9 cellular contexts compared by ENCODE assay signal in genomic region chr19:3057275-3057714, GRCh38. TPM values are rescaled to one million over a fixed set of nuclear protein-coding genes. Genes with fewer than 3 reads are reported as not detected.
A peak's percentile ranks its signal among the peaks of the same experiment; 100 is the strongest.
DNase-seq lines count a peak whose midpoint lies in the region; ATAC-seq and TF ChIP-seq lines count a peak whose summit lies in the region.
"Had no signal": no experiment of that assay in that cellular context is flagged by ENCODE, and none has a peak within 500 bp of the region (broad histone marks: within the 10 kb centered on the region; RNA-seq: fewer than 3 reads in every experiment).

No MANE protein-coding gene starts in this region.

- H3K4me1 ChIP-seq in right lobe of liver (peaks cover 0 to 16% (median 7%) of the 10 kb centered on the region in 4 donors), thymus (ENCODE audit: control insufficient read depth, insufficient read depth, low read length) (peaks cover 28% of the 10 kb centered on the region), OCI-LY7 (ENCODE audit: insufficient read depth, low read length, poor library complexity, severe bottlenecking) (peaks cover 16% of the 10 kb centered on the region)

- POLR2A ChIA-PET in OCI-LY7 (lab: Charles Lee): no interaction called here

- TF ChIP-seq CTCF in right lobe of liver (IDR thresholded peaks at IDR 0.05) (peak in 1 of 4 donors; percentile 4), GM13976 (IDR thresholded peaks at IDR 0.05; ENCODE audit: borderline replicate concordance, control extremely low read depth, extremely low read depth, insufficient read depth, missing control alignments) (no peak), OCI-LY7 (conservative IDR thresholded peaks at IDR 0.05; ENCODE audit: low read length) (no peak)

- H2AFZ ChIP-seq in OCI-LY7 (ENCODE audit: low read length): no peak overlapping the region

- peaks cover 0 to 32% (median 12%) of the 10 kb centered on the region in 4 donors for H3K36me3 ChIP-seq in right lobe of liver
- H3K36me3 ChIP-seq in thymus (ENCODE audit: control insufficient read depth, insufficient read depth): peaks cover 66% of the 10 kb centered on the region
- peaks cover 86% of the 10 kb centered on the region for H3K36me3 ChIP-seq in OCI-LY7 (ENCODE audit: insufficient read depth, low read length)

- H3K79me2 ChIP-seq in OCI-LY7 (ENCODE audit: insufficient read depth, low read depth, low read length): peaks cover 33% of the 10 kb centered on the region; the same call in 1 of the 2 replicates

- H3K9me3 ChIP-seq in right lobe of liver (no peaks in the 10 kb centered on the region), thymus (ENCODE audit: control insufficient read depth) (no peaks in the 10 kb centered on the region), OCI-LY7 (ENCODE audit: low read length) (no peaks in the 10 kb centered on the region)

- no peak for TF ChIP-seq POLR2A in right lobe of liver (IDR thresholded peaks at IDR 0.05)

- WGBS in right lobe of liver (ENCODE audit: insufficient coverage, low coverage, low lambda C conversion rate, missing lambda C conversion rate): 10% methylated on average over 16 of the region's 26 CpGs
- 95% methylated on average over 26 of the region's 26 CpGs for WGBS in thymus

- intact Hi-C loops in right lobe of liver (cut with DNase I): no loop called here
- intact Hi-C loops in OCI-LY7 (cut with micrococcal nuclease; ENCODE audit: unreplicated experiment): no loop called here

- BruUV-seq in OCI-LY7 (replicated peaks; lab: Mats Ljungman, UMichigan): no TSS peak

- H3K9me2 ChIP-seq in OCI-LY7 (ENCODE audit: insufficient read depth, low read length): no peaks in the 10 kb centered on the region

- H3K4me3 ChIP-seq in right lobe of liver: no peak overlapping the region
- H3K4me3 ChIP-seq in thymus (ENCODE audit: low read length): no peak overlapping the region
- no peak overlapping the region for H3K4me3 ChIP-seq in OCI-LY7 (ENCODE audit: low read depth, low read length, poor library complexity, severe bottlenecking)

- no peak overlapping the region for H3K27ac ChIP-seq in caudate nucleus (ENCODE audit: low read depth, low read length)
- H3K27ac ChIP-seq in right lobe of liver: peak overlapping the region; percentile 18 to 26 (median 22)
- H3K27ac ChIP-seq in thymus (ENCODE audit: low read depth): peak overlapping the region; percentile 68
- no peak overlapping the region for H3K27ac ChIP-seq in OCI-LY7 (ENCODE audit: low read depth, low read length, poor library complexity, severe bottlenecking)

- peaks cover 4% of the 10 kb centered on the region; the same call in 1 of the 2 replicates for H4K20me1 ChIP-seq in OCI-LY7 (ENCODE audit: insufficient read depth, low read length)

- CTCF ChIA-PET in OCI-LY7 (lab: Charles Lee; ENCODE audit: unreplicated experiment): no interaction called here

- peak; percentile 83 to 86 (median 86) for ATAC-seq in right lobe of liver

- DNase-seq in NCI-H1092 treated with DMSO at 0.1 percent for 48 hours (lab: John Stamatoyannopoulos, UW) (peak; percentile 92), caudate nucleus (lab: John Stamatoyannopoulos, UW) (peak in 53 of 61 donors; percentile 6 to 99 (median 51)), right lobe of liver (peak; percentile 87 to 94 (median 91)), NCI-H128 (lab: John Stamatoyannopoulos, UW; ENCODE audit: unreplicated experiment) (no peak), GM13976 (ENCODE audit: low spot score) (no peak), OCI-LY7 (ENCODE audit: low spot score) (no peak), SKM-1 treated with dmso at 0.1 percent for 144 hours (lab: John Stamatoyannopoulos, UW; ENCODE audit: unreplicated experiment) (no peak)

- H3K27me3 ChIP-seq in right lobe of liver: no peaks in the 10 kb centered on the region
- H3K27me3 ChIP-seq in thymus (ENCODE audit: control insufficient read depth, insufficient read depth): no peaks in the 10 kb centered on the region

- no peak overlapping the region for H3K4me2 ChIP-seq in OCI-LY7 (ENCODE audit: low read length)

- in situ Hi-C loops in GM13976 (cut with MboI; ENCODE audit: low sequenced_read_pairs, unreplicated experiment): no loop called here

RNA-seq across cellular contexts. Expression of gene TLE5, which starts 5.0 kb away (rescaled TPM):
- total RNA-seq in right lobe of liver: 100 to 1,000 TPM; 119 to 198 (median 152) TPM
- polyA plus RNA-seq in thymus: 540 TPM
- 424 and 448 TPM in 2 replicates for total RNA-seq in OCI-LY7 (2014; rRNA removed; shearing (Covaris generic))
- 376 and 463 TPM in 2 replicates for total RNA-seq in OCI-LY7 (2022)

RNA-seq across cellular contexts. Expression of gene TLE2, which starts 28.2 kb away (rescaled TPM):
- total RNA-seq in right lobe of liver: 10 to 100 TPM in 2 of 6 experiments, 1 to 10 TPM in 4; 6.1 to 20.6 (median 9.3) TPM
- 16.8 TPM for polyA plus RNA-seq in thymus
- 1.6 and 1.7 TPM in 2 replicates for total RNA-seq in OCI-LY7 (2014; rRNA removed; shearing (Covaris generic))
- 1.1 and 1.2 TPM in 2 replicates for total RNA-seq in OCI-LY7 (2022)
- total RNA-seq: HT1080 had no signal

RNA-seq across cellular contexts. Expression of gene GNA11, which starts 36.9 kb away (rescaled TPM):
- total RNA-seq in right lobe of liver: 10 to 100 TPM; 19.5 to 28.0 (median 22.4) TPM
- 18.4 TPM for polyA plus RNA-seq in thymus
- 12.9 and 13.4 TPM in 2 replicates for total RNA-seq in OCI-LY7 (2014; rRNA removed; shearing (Covaris generic))
- 10.1 and 14.3 TPM in 2 replicates for total RNA-seq in OCI-LY7 (2022)

Comparison
In these comparisons a context has a peak if more than half of its experiments do, and no peak if none do; other contexts are left out.
1. DNase-seq: peak in NCI-H1092 treated with DMSO at 0.1 percent for 48 hours (single experiment), caudate nucleus (53 of 61) and right lobe of liver (3 of 3); none in NCI-H128 (single experiment), GM13976 (single experiment), OCI-LY7 (single experiment) and SKM-1 treated with dmso at 0.1 percent for 144 hours (single experiment).
2. H3K27ac ChIP-seq: peak in right lobe of liver (3 of 3) and thymus (single experiment); none in caudate nucleus (single experiment) and OCI-LY7 (single experiment).